In genomic region chr4:110361921-110362320, GRCh38 we compare ENCODE assay signal across 11 cellular contexts.
DNase-seq lines count a peak whose midpoint lies in the region; ATAC-seq and TF ChIP-seq lines count a peak whose summit lies in the region.
"Had no signal": no experiment of that assay in that cellular context is flagged by ENCODE, and none has a peak within 500 bp of the region (broad histone marks: within the 10 kb centered on the region; RNA-seq: fewer than 3 reads in every experiment).

No MANE protein-coding gene starts in this region.

- H3K4me3 ChIP-seq in NB4 (ENCODE audit: low read depth, low read length) (no peak overlapping the region), astrocyte of the spinal cord (ENCODE audit: low read depth, low read length) (no peak overlapping the region)
- H3K4me3 ChIP-seq: ovary had no signal

- DNase-seq in ELR (ENCODE audit: low read depth) (peak; percentile 54), NB4 (ENCODE audit: low read depth) (peak; percentile 88), astrocyte of the spinal cord (ENCODE audit: low read depth, low spot score) (peak; percentile 95), myocyte (ENCODE audit: low read depth) (peak; percentile 93), GF-D8 (lab: John Stamatoyannopoulos, UW) (no peak), T-helper 2 cell (no peak)
- DNase-seq: activated CD4-positive, alpha-beta memory T cell treated with anti-CD3 and anti-CD28 coated beads for 36 hours; DMS79; ovary had no signal

- no peak for ATAC-seq in GM21529 (IDR thresholded peaks at IDR 0.05; ENCODE audit: unreplicated experiment)
- ATAC-seq in HG02938 (IDR thresholded peaks at IDR 0.05; ENCODE audit: unreplicated experiment): no peak

- in situ Hi-C loops in astrocyte of the spinal cord (cut with HindIII; ENCODE audit: low sequenced_read_pairs): no loop called here

- no peak for TF ChIP-seq POLR2A in NB4 (IDR thresholded peaks at IDR 0.05; ENCODE audit: extremely low read depth, insufficient read length)

- TF ChIP-seq CTCF in NB4 (IDR thresholded peaks at IDR 0.05; ENCODE audit: low read depth, low read length) (no peak), astrocyte of the spinal cord (IDR thresholded peaks at IDR 0.05; ENCODE audit: low read depth, low read length) (no peak)

Comparison
In these comparisons a context has a peak if more than half of its experiments do, and no peak if none do; other contexts are left out.
1. DNase-seq: peak in ELR (single experiment), NB4 (single experiment), astrocyte of the spinal cord (single experiment) and myocyte (single experiment); none in GF-D8 (single experiment) and T-helper 2 cell (0 of 5).